Comparison of ENCODE assay signal across 13 cellular contexts in genomic region chr7:12690041-12690878, GRCh38. TPM values are rescaled to one million over a fixed set of nuclear protein-coding genes. Genes with fewer than 3 reads are reported as not detected.
DNase-seq lines count a peak whose midpoint lies in the region; TF ChIP-seq lines count a peak whose summit lies in the region.
"Had no signal": no experiment of that assay in that cellular context is flagged by ENCODE, and none has a peak within 500 bp of the region (broad histone marks: within the 10 kb centered on the region; RNA-seq: fewer than 3 reads in every experiment).

No MANE protein-coding gene starts in this region.

- H3K79me2 ChIP-seq in smooth muscle cell (ENCODE audit: low read depth) (peaks cover 64% of the 10 kb centered on the region), PC-9 (ENCODE audit: low read depth) (peaks cover 17% of the 10 kb centered on the region)

- H3K4me3 ChIP-seq in HAP-1 (peak overlapping the region; percentile 93), astrocyte of the spinal cord (ENCODE audit: low read depth, low read length) (peak overlapping the region; percentile 38), iPS-18a (ENCODE audit: low read length) (peak overlapping the region; percentile 58), smooth muscle cell (peak overlapping the region; percentile 78), PC-9 (no peak overlapping the region)

- no peak for TF ChIP-seq CTCF in astrocyte of the spinal cord (IDR thresholded peaks at IDR 0.05; ENCODE audit: low read depth, low read length)
- TF ChIP-seq CTCF in smooth muscle cell (IDR thresholded peaks at IDR 0.05; ENCODE audit: borderline replicate concordance, insufficient read depth, poor library complexity, severe bottlenecking), result no peak
- TF ChIP-seq CTCF in PC-9 (conservative IDR thresholded peaks at IDR 0.05), result no peak

- no peaks in the 10 kb centered on the region for H3K27me3 ChIP-seq in HAP-1 (ENCODE audit: low read depth)
- H3K27me3 ChIP-seq in iPS-18a (ENCODE audit: control insufficient read depth, insufficient read depth, low read length), result no peaks in the 10 kb centered on the region
- H3K27me3 ChIP-seq in smooth muscle cell (ENCODE audit: low read depth), result no peaks in the 10 kb centered on the region
- no peaks in the 10 kb centered on the region for H3K27me3 ChIP-seq in PC-9 (ENCODE audit: insufficient read depth, low read depth)

- POLR2A ChIA-PET in PC-9 (lab: Charles Lee; ENCODE audit: unreplicated experiment), result no interaction called here

- H3K4me2 ChIP-seq in smooth muscle cell (peak overlapping the region; percentile 94), PC-9 (no peak overlapping the region)

- no peaks in the 10 kb centered on the region for H3K9me2 ChIP-seq in PC-9 (ENCODE audit: insufficient read depth)

- CTCF ChIA-PET in PC-9 (lab: Charles Lee), result interaction anchor here (0.6 to 0.7 kb wide), 4 partner anchors 26 to 672 kb away, joined by 3 to 6 read pairs (median 5); no protein-coding TSS in a partner anchor

- H4K20me1 ChIP-seq in smooth muscle cell (ENCODE audit: low read depth), result peaks cover 51% of the 10 kb centered on the region
- H4K20me1 ChIP-seq in PC-9 (ENCODE audit: insufficient read depth), result no peaks in the 10 kb centered on the region; the same call in 1 of the 2 replicates

- H3K27ac ChIP-seq in iPS-18a (ENCODE audit: low read length) (no peak overlapping the region), smooth muscle cell (ENCODE audit: low read depth) (peak overlapping the region; percentile 21), PC-9 (no peak overlapping the region)

- intact Hi-C loops in PC-9 (cut with micrococcal nuclease; ENCODE audit: unreplicated experiment), result loop anchor here (5.0 kb wide), 1 partner anchor 47 kb away; no protein-coding TSS in a partner anchor

- H3K9ac ChIP-seq in iPS-18a (ENCODE audit: low read length) (peak overlapping the region; percentile 24), smooth muscle cell (ENCODE audit: low read depth) (peak overlapping the region; percentile 56)

- WGBS in smooth muscle cell (ENCODE audit: low lambda C conversion rate), result 80% methylated on average over 1 of the region's 1 CpG

- DNase-seq in HAP-1 (ENCODE audit: low spot score in 2 of 2), result no peak
- DNase-seq in astrocyte of the spinal cord (ENCODE audit: low read depth, low spot score), result no peak
- no peak for DNase-seq in smooth muscle cell (lab: John Stamatoyannopoulos, UW; ENCODE audit: unreplicated experiment)
- no peak for DNase-seq in GM03348 (ENCODE audit: low spot score)
- no peak for DNase-seq in SKM-1 (lab: John Stamatoyannopoulos, UW; ENCODE audit: unreplicated experiment)
- DNase-seq in activated T-cell treated with anti-CD3 and anti-CD28 coated beads for 4 hours, result no peak
- no peak for DNase-seq in PC-9
- DNase-seq: activated CD4-positive, alpha-beta T cell treated with anti-CD3 and anti-CD28 coated beads for 4 hours; activated gamma-delta T cell treated with Interleukin-2 at 50 U/mL for 16 hours; effector memory CD8-positive, alpha-beta T cell; islet precursor cell; SHP77 had no signal

- H2AFZ ChIP-seq in smooth muscle cell (ENCODE audit: low read depth) (no peak overlapping the region), PC-9 (no peak overlapping the region)

- in situ Hi-C loops in HAP-1 (cut with MboI; ENCODE audit: low sequenced_read_pairs) (no loop called here), astrocyte of the spinal cord (cut with HindIII; ENCODE audit: low sequenced_read_pairs) (no loop called here)

- H3K9me3 ChIP-seq in HAP-1, result no peaks in the 10 kb centered on the region
- H3K9me3 ChIP-seq in iPS-18a (ENCODE audit: control insufficient read depth, low read depth, low read length), result no peaks in the 10 kb centered on the region
- H3K9me3 ChIP-seq in smooth muscle cell (replicated peaks; ENCODE audit: low read depth), result no peaks in the 10 kb centered on the region
- H3K9me3 ChIP-seq in PC-9 (ENCODE audit: insufficient read depth, low read depth), result no peaks in the 10 kb centered on the region

- H3K4me1 ChIP-seq in HAP-1 (peaks cover 32% of the 10 kb centered on the region), iPS-18a (ENCODE audit: control insufficient read depth, low read depth, low read length) (peaks cover 30% of the 10 kb centered on the region), smooth muscle cell (ENCODE audit: low read depth) (peaks cover 17% of the 10 kb centered on the region), PC-9 (replicated peaks; ENCODE audit: insufficient read depth) (peaks cover 21% of the 10 kb centered on the region)

- BruUV-seq in PC-9 (replicated peaks; lab: Mats Ljungman, UMichigan), result no TSS peak

- H3F3A ChIP-seq in smooth muscle cell (ENCODE audit: low read depth), result peaks cover 8% of the 10 kb centered on the region
- H3F3A ChIP-seq in PC-9 (ENCODE audit: insufficient read depth, low read depth), result peaks cover 14% of the 10 kb centered on the region

- H3K36me3 ChIP-seq in HAP-1 (replicated peaks) (peaks cover 5% of the 10 kb centered on the region; the same call in 1 of the 2 replicates), iPS-18a (ENCODE audit: control insufficient read depth, low read depth, low read length) (no peaks in the 10 kb centered on the region), smooth muscle cell (ENCODE audit: low read depth) (no peaks in the 10 kb centered on the region), PC-9 (ENCODE audit: low read depth) (no peaks in the 10 kb centered on the region)

RNA-seq across cellular contexts. Expression of gene ARL4A, which starts 2.8 kb away (rescaled TPM):
- total RNA-seq in smooth muscle cell (86.6 and 112 TPM in 2 replicates), PC-9 (2021) (17.9 and 18.0 TPM in 2 replicates)
- 97.3 and 113 TPM in 2 replicates for polyA plus RNA-seq in smooth muscle cell
